ENCODE assay signal across 1 cellular context in genomic region chr5:175385691-175386360, GRCh38.
TF ChIP-seq lines count a peak whose summit lies in the region.

No MANE protein-coding gene starts in this region.

TF ChIP-seq in HEK293, 187 proteins besides CTCF, POLR2A, EP300 and RAD21 (continued from another document and continues in another):
- TF ChIP-seq, protein P1, sequence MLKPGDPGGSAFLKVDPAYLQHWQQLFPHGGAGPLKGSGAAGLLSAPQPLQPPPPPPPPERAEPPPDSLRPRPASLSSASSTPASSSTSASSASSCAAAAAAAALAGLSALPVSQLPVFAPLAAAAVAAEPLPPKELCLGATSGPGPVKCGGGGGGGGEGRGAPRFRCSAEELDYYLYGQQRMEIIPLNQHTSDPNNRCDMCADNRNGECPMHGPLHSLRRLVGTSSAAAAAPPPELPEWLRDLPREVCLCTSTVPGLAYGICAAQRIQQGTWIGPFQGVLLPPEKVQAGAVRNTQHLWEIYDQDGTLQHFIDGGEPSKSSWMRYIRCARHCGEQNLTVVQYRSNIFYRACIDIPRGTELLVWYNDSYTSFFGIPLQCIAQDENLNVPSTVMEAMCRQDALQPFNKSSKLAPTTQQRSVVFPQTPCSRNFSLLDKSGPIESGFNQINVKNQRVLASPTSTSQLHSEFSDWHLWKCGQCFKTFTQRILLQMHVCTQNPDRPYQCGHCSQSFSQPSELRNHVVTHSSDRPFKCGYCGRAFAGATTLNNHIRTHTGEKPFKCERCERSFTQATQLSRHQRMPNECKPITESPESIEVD (tag by site-specific recombination; IDR thresholded peaks at IDR 0.05), result peak; percentile 71
- TF ChIP-seq ZNF433 (tag by site-specific recombination; IDR thresholded peaks at IDR 0.05; ENCODE audit: low read depth) (no peak), ZNF112 (tag by site-specific recombination; IDR thresholded peaks at IDR 0.05) (no peak), ZFP41 (tag by site-specific recombination; IDR thresholded peaks at IDR 0.05; ENCODE audit: borderline replicate concordance) (no peak), ZNF121 (tag by site-specific recombination; IDR thresholded peaks at IDR 0.05) (no peak), ZNF560 (tag by site-specific recombination; IDR thresholded peaks at IDR 0.05; ENCODE audit: borderline replicate concordance) (no peak), YY1 (tag by site-specific recombination; IDR thresholded peaks at IDR 0.05) (no peak), ZIC2 (tag by site-specific recombination; IDR thresholded peaks at IDR 0.05) (no peak), ZNF202 (tag by site-specific recombination; IDR thresholded peaks at IDR 0.05; ENCODE audit: borderline replicate concordance) (no peak), ZNF311 (tag by site-specific recombination; IDR thresholded peaks at IDR 0.05; ENCODE audit: borderline replicate concordance) (no peak), ZNF302 (tag by site-specific recombination; IDR thresholded peaks at IDR 0.05; ENCODE audit: low read depth) (no peak), ZNF654 (tag by site-specific recombination; IDR thresholded peaks at IDR 0.05; ENCODE audit: low read depth) (0 out of 2 replicates have a peak, but pooled peaks have one; percentile 3), GLIS1 (tag by site-specific recombination; IDR thresholded peaks at IDR 0.05) (no peak), ZFP69B (tag by site-specific recombination; IDR thresholded peaks at IDR 0.05) (0 out of 2 replicates have a peak, but pooled peaks have one; percentile 18), GFI1B (tag by site-specific recombination; IDR thresholded peaks at IDR 0.05) (peak; percentile 35; the same call in 1 of the 2 replicates), GLI2 (tag by site-specific recombination; IDR thresholded peaks at IDR 0.05; ENCODE audit: borderline replicate concordance, low read depth) (peak; percentile 89), ZNF292 (tag by site-specific recombination; IDR thresholded peaks at IDR 0.05; ENCODE audit: borderline replicate concordance, low read depth) (no peak), BCL11A (tag by site-specific recombination; IDR thresholded peaks at IDR 0.05; ENCODE audit: low read depth) (peak; percentile 64; the same call in 1 of the 2 replicates), ZNF23 (tag by site-specific recombination; IDR thresholded peaks at IDR 0.05; ENCODE audit: borderline replicate concordance) (no peak), ZNF791 (tag by site-specific recombination; IDR thresholded peaks at IDR 0.05) (no peak), ZNF274 (IDR thresholded peaks at IDR 0.05; ENCODE audit: low read length) (no peak), ZNF274 (tag by site-specific recombination; IDR thresholded peaks at IDR 0.05; ENCODE audit: borderline replicate concordance) (no peak), KLF7 (tag by site-specific recombination; IDR thresholded peaks at IDR 0.05; ENCODE audit: borderline replicate concordance) (no peak), ZNF10 (tag by site-specific recombination; IDR thresholded peaks at IDR 0.05) (peak; percentile 54; the same call in 1 of the 2 replicates), PRDM1 (tag by site-specific recombination; IDR thresholded peaks at IDR 0.05) (no peak), ZNF48 (tag by site-specific recombination; IDR thresholded peaks at IDR 0.05) (no peak), ZNF37A (tag by site-specific recombination; IDR thresholded peaks at IDR 0.05) (no peak), SP2 (tag by site-specific recombination; IDR thresholded peaks at IDR 0.05) (no peak), HOXA7 (CRISPR knock-in tag; IDR thresholded peaks at IDR 0.05; ENCODE audit: borderline replicate concordance) (no peak), REPIN1 (tag by site-specific recombination; IDR thresholded peaks at IDR 0.05; ENCODE audit: low read depth) (no peak), ZBTB48 (tag by site-specific recombination; IDR thresholded peaks at IDR 0.05) (no peak), ZNF704 (tag by site-specific recombination; IDR thresholded peaks at IDR 0.05) (no peak), ZNF404 (tag by site-specific recombination; IDR thresholded peaks at IDR 0.05) (no peak), ZNF138 (tag by site-specific recombination; IDR thresholded peaks at IDR 0.05; ENCODE audit: borderline replicate concordance) (no peak), ZBTB49 (tag by site-specific recombination; IDR thresholded peaks at IDR 0.05; ENCODE audit: low read depth) (no peak), ZSCAN5A (tag by site-specific recombination; IDR thresholded peaks at IDR 0.05) (no peak), ZNF843 (tag by site-specific recombination; IDR thresholded peaks at IDR 0.05) (peak; percentile 75), RBAK (tag by site-specific recombination; IDR thresholded peaks at IDR 0.05) (peak; percentile 63; the same call in 1 of the 2 replicates)
- TF ChIP-seq, protein P2, sequence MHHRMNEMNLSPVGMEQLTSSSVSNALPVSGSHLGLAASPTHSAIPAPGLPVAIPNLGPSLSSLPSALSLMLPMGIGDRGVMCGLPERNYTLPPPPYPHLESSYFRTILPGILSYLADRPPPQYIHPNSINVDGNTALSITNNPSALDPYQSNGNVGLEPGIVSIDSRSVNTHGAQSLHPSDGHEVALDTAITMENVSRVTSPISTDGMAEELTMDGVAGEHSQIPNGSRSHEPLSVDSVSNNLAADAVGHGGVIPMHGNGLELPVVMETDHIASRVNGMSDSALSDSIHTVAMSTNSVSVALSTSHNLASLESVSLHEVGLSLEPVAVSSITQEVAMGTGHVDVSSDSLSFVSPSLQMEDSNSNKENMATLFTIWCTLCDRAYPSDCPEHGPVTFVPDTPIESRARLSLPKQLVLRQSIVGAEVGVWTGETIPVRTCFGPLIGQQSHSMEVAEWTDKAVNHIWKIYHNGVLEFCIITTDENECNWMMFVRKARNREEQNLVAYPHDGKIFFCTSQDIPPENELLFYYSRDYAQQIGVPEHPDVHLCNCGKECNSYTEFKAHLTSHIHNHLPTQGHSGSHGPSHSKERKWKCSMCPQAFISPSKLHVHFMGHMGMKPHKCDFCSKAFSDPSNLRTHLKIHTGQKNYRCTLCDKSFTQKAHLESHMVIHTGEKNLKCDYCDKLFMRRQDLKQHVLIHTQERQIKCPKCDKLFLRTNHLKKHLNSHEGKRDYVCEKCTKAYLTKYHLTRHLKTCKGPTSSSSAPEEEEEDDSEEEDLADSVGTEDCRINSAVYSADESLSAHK (tag by site-specific recombination; IDR thresholded peaks at IDR 0.05), result peak; percentile 92
- TF ChIP-seq, protein P3, sequence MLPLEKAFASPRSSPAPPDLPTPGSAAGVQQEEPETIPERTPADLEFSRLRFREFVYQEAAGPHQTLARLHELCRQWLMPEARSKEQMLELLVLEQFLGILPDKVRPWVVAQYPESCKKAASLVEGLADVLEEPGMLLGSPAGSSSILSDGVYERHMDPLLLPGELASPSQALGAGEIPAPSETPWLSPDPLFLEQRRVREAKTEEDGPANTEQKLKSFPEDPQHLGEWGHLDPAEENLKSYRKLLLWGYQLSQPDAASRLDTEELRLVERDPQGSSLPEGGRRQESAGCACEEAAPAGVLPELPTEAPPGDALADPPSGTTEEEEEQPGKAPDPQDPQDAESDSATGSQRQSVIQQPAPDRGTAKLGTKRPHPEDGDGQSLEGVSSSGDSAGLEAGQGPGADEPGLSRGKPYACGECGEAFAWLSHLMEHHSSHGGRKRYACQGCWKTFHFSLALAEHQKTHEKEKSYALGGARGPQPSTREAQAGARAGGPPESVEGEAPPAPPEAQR (tag by site-specific recombination; IDR thresholded peaks at IDR 0.05), result no peak
- TF ChIP-seq, protein P4, sequence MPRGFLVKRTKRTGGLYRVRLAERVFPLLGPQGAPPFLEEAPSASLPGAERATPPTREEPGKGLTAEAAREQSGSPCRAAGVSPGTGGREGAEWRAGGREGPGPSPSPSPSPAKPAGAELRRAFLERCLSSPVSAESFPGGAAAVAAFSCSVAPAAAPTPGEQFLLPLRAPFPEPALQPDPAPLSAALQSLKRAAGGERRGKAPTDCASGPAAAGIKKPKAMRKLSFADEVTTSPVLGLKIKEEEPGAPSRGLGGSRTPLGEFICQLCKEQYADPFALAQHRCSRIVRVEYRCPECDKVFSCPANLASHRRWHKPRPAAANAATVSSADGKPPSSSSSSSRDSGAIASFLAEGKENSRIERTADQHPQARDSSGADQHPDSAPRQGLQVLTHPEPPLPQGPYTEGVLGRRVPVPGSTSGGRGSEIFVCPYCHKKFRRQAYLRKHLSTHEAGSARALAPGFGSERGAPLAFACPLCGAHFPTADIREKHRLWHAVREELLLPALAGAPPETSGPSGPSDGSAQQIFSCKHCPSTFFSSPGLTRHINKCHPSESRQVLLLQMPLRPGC (tag by site-specific recombination; IDR thresholded peaks at IDR 0.05), result peak; percentile 90
- TF ChIP-seq, protein P5, sequence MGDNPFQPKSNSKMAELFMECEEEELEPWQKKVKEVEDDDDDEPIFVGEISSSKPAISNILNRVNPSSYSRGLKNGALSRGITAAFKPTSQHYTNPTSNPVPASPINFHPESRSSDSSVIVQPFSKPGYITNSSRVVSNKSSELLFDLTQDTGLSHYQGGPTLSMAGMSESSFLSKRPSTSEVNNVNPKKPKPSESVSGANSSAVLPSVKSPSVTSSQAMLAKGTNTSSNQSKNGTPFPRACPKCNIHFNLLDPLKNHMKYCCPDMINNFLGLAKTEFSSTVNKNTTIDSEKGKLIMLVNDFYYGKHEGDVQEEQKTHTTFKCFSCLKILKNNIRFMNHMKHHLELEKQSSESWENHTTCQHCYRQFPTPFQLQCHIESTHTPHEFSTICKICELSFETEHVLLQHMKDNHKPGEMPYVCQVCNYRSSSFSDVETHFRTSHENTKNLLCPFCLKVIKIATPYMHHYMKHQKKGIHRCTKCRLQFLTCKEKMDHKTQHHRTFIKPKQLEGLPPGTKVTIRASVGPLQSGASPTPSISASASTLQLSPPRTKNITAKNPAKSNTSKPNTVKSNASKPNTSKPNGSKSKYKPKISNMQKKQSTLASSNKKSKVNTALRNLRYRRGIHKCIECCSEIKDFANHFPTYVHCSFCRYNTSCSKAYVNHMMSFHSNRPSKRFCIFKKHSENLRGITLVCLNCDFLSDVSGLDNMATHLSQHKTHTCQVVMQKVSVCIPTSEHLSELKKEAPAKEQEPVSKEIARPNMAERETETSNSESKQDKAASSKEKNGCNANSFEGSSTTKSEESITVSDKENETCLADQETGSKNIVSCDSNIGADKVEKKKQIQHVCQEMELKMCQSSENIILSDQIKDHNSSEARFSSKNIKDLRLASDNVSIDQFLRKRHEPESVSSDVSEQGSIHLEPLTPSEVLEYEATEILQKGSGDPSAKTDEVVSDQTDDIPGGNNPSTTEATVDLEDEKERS (tag by site-specific recombination; IDR thresholded peaks at IDR 0.05), result no peak
- TF ChIP-seq, protein P6, sequence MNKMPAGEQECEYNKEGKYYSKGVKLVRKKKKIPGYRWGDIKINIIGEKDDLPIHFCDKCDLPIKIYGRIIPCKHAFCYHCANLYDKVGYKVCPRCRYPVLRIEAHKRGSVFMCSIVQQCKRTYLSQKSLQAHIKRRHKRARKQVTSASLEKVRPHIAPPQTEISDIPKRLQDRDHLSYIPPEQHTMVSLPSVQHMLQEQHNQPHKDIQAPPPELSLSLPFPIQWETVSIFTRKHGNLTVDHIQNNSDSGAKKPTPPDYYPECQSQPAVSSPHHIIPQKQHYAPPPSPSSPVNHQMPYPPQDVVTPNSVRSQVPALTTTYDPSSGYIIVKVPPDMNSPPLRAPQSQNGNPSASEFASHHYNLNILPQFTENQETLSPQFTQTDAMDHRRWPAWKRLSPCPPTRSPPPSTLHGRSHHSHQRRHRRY (tag by site-specific recombination; IDR thresholded peaks at IDR 0.05), result no peak
- TF ChIP-seq, protein P7, sequence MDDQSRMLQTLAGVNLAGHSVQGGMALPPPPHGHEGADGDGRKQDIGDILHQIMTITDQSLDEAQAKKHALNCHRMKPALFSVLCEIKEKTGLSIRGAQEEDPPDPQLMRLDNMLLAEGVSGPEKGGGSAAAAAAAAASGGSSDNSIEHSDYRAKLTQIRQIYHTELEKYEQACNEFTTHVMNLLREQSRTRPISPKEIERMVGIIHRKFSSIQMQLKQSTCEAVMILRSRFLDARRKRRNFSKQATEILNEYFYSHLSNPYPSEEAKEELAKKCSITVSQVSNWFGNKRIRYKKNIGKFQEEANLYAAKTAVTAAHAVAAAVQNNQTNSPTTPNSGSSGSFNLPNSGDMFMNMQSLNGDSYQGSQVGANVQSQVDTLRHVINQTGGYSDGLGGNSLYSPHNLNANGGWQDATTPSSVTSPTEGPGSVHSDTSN (CRISPR knock-in tag; IDR thresholded peaks at IDR 0.05), result no peak
